In genomic region chr5:125823572-125823971, GRCh38 we compare ENCODE assay signal across 26 cellular contexts.
A peak's percentile ranks its signal among the peaks of the same experiment; 100 is the strongest.
DNase-seq lines count a peak whose midpoint lies in the region; ATAC-seq and TF ChIP-seq lines count a peak whose summit lies in the region.
"Had no signal": no experiment of that assay in that cellular context is flagged by ENCODE, and none has a peak within 500 bp of the region (broad histone marks: within the 10 kb centered on the region; RNA-seq: fewer than 3 reads in every experiment).

No MANE protein-coding gene starts in this region.

- TF ChIP-seq CTCF in PC-3 (conservative IDR thresholded peaks at IDR 0.05; ENCODE audit: low read depth, low read length) (no peak), esophagus muscularis mucosa (IDR thresholded peaks at IDR 0.05) (no peak)

- H3K4me3 Mint-ChIP-seq in activated T-helper 17 cell treated with anti-CD3 and anti-CD28 coated beads, Interleukin-2, amount 50 U/mL, for 72 hours: no peak overlapping the region
- H3K4me3 Mint-ChIP-seq: activated naive CD4-positive, alpha-beta T cell treated with anti-CD3 and anti-CD28 coated beads, Interleukin-2, amount 50 U/mL, for 24 hours; activated T-helper 1 cell treated with anti-CD3 and anti-CD28 coated beads, Interleukin-12 subunit alpha, Interleukin-12 subunit beta, Interleukin-2, Interleukin-4 antibody, amounts not matched to agents 30 ng/mL and 10 ng/mL and 1 ng/mL, durations not matched to agents 14 hours and 24 hours and 36 hours; nephron progenitor cell; stimulated activated effector memory CD8-positive, alpha-beta T cell treated with anti-CD3 and anti-CD28 coated beads, Interleukin-12 subunit alpha, Interleukin-12 subunit beta, amount 100 ng/mL, for 72 hours; T-helper 17 cell had no signal

- H3K4me3 ChIP-seq in PC-3 (ENCODE audit: low read length) (no peak overlapping the region), skeletal muscle cell (ENCODE audit: low read depth, low read length) (no peak overlapping the region), esophagus muscularis mucosa (no peak overlapping the region)
- H3K4me3 ChIP-seq: ascending aorta, left ventricle myocardium inferior, testis, vagina had no signal

- peak; percentile 49 for DNase-seq in H4 (ENCODE audit: low spot score)
- peak; percentile 67 for DNase-seq in PC-3
- DNase-seq in fibroblast of gingiva (ENCODE audit: low read depth): peak; percentile 10
- DNase-seq in skeletal muscle cell (ENCODE audit: low read depth): peak; percentile 32
- no peak for DNase-seq in esophagus muscularis mucosa (ENCODE audit: extremely low spot score)
- no peak for DNase-seq in NCI-H748 (lab: John Stamatoyannopoulos, UW; ENCODE audit: unreplicated experiment)
- DNase-seq: activated CD4-positive, alpha-beta T cell treated with anti-CD3 and anti-CD28 coated beads for 4 hours; CD4-positive, CD25-positive, alpha-beta regulatory T cell; DMS 273 treated with DMSO at 0.1 percent for 48 hours; effector memory CD4-positive, alpha-beta T cell; H7; left ventricle myocardium inferior; NCI-H1105 treated with DMSO at 0.1 percent for 48 hours; NCI-H2107; nephron progenitor cell; stimulated activated CD4-positive, alpha-beta T cell treated with anti-CD3 and anti-CD28 coated beads, Interleukin-2, amount 100 ng/mL, for 24 hours; T-helper 17 cell; testis had no signal

- H3F3A ChIP-seq in PC-3 (ENCODE audit: low read length, unreplicated experiment): no peaks in the 10 kb centered on the region

- intact Hi-C loops in PC-3 (cut with micrococcal nuclease) (no loop called here), esophagus muscularis mucosa (cut with DNase I) (no loop called here)

- no peaks in the 10 kb centered on the region for H3K79me2 ChIP-seq in PC-3 (ENCODE audit: low read length)

- no peak overlapping the region for H3K4me2 ChIP-seq in PC-3 (ENCODE audit: low read length)

- no peaks in the 10 kb centered on the region for H3K36me3 Mint-ChIP-seq in activated T-helper 17 cell treated with anti-CD3 and anti-CD28 coated beads, Interleukin-2, amount 50 U/mL, for 72 hours (ENCODE audit: low read depth)
- H3K36me3 Mint-ChIP-seq: activated naive CD4-positive, alpha-beta T cell treated with anti-CD3 and anti-CD28 coated beads, Interleukin-2, amount 50 U/mL, for 24 hours; CD4-positive, CD25-positive, alpha-beta regulatory T cell; stimulated activated effector memory CD8-positive, alpha-beta T cell treated with anti-CD3 and anti-CD28 coated beads, Interleukin-12 subunit alpha, Interleukin-12 subunit beta, amount 100 ng/mL, for 72 hours had no signal

- no peak overlapping the region for H3K27ac ChIP-seq in PC-3 (ENCODE audit: low read length)
- no peak overlapping the region for H3K27ac ChIP-seq in esophagus muscularis mucosa (replicated peaks in 1 of 4)
- H3K27ac ChIP-seq: ascending aorta, left ventricle myocardium inferior, testis, vagina had no signal

- H3K4me1 ChIP-seq in PC-3 (ENCODE audit: insufficient read depth, low read length) (peaks cover 3% of the 10 kb centered on the region; the same call in 1 of the 2 replicates), esophagus muscularis mucosa (no peaks in the 10 kb centered on the region)
- H3K4me1 ChIP-seq: ascending aorta, left ventricle myocardium inferior, testis, vagina had no signal

- H3K9me3 ChIP-seq in PC-3 (ENCODE audit: low read length): no peaks in the 10 kb centered on the region
- no peaks in the 10 kb centered on the region for H3K9me3 ChIP-seq in esophagus muscularis mucosa
- H3K9me3 ChIP-seq: ascending aorta, left ventricle myocardium inferior, testis, vagina had no signal

- no peaks in the 10 kb centered on the region for H3K27me3 Mint-ChIP-seq in activated T-helper 17 cell treated with anti-CD3 and anti-CD28 coated beads, Interleukin-2, amount 50 U/mL, for 72 hours
- H3K27me3 Mint-ChIP-seq: activated naive CD4-positive, alpha-beta T cell treated with anti-CD3 and anti-CD28 coated beads, Interleukin-2, amount 50 U/mL, for 24 hours; CD4-positive, CD25-positive, alpha-beta regulatory T cell; T-helper 17 cell had no signal

- BruUV-seq in PC-3 (replicated peaks; lab: Mats Ljungman, UMichigan): no TSS peak

- no peak for TF ChIP-seq EP300 in esophagus muscularis mucosa (IDR thresholded peaks at IDR 0.05)

- no peaks in the 10 kb centered on the region for H3K9me2 ChIP-seq in PC-3 (replicated peaks; ENCODE audit: low read length)

- H4K20me1 ChIP-seq in PC-3 (ENCODE audit: low read length): no peaks in the 10 kb centered on the region

- no peaks in the 10 kb centered on the region for H3K27me3 ChIP-seq in PC-3 (ENCODE audit: low read length)
- H3K27me3 ChIP-seq in esophagus muscularis mucosa: no peaks in the 10 kb centered on the region
- H3K27me3 ChIP-seq: ascending aorta, testis, vagina had no signal

- H2AFZ ChIP-seq in PC-3 (ENCODE audit: low read length): no peak overlapping the region

- H3K27ac Mint-ChIP-seq in activated T-helper 17 cell treated with anti-CD3 and anti-CD28 coated beads, Interleukin-2, amount 50 U/mL, for 72 hours: no peak overlapping the region
- H3K27ac Mint-ChIP-seq: activated naive CD4-positive, alpha-beta T cell treated with anti-CD3 and anti-CD28 coated beads, Interleukin-2, amount 50 U/mL, for 24 hours; activated T-helper 1 cell treated with anti-CD3 and anti-CD28 coated beads, Interleukin-12 subunit alpha, Interleukin-12 subunit beta, Interleukin-2, Interleukin-4 antibody, amounts not matched to agents 30 ng/mL and 10 ng/mL and 1 ng/mL, durations not matched to agents 14 hours and 24 hours and 36 hours; CD4-positive, CD25-positive, alpha-beta regulatory T cell; nephron progenitor cell; stimulated activated effector memory CD8-positive, alpha-beta T cell treated with anti-CD3 and anti-CD28 coated beads, Interleukin-12 subunit alpha, Interleukin-12 subunit beta, amount 100 ng/mL, for 72 hours; T-helper 17 cell had no signal

- POLR2A ChIA-PET in PC-3 (lab: Charles Lee; ENCODE audit: unreplicated experiment): no interaction called here

- no peak overlapping the region for H3K9ac ChIP-seq in PC-3 (ENCODE audit: low read length)

- TF ChIP-seq POLR2A in esophagus muscularis mucosa (IDR thresholded peaks at IDR 0.05; ENCODE audit: low read depth): no peak

- H3K4me1 Mint-ChIP-seq in activated T-helper 17 cell treated with anti-CD3 and anti-CD28 coated beads, Interleukin-2, amount 50 U/mL, for 72 hours: no peaks in the 10 kb centered on the region
- H3K4me1 Mint-ChIP-seq: activated naive CD4-positive, alpha-beta T cell treated with anti-CD3 and anti-CD28 coated beads, Interleukin-2, amount 50 U/mL, for 24 hours; CD4-positive, CD25-positive, alpha-beta regulatory T cell; stimulated activated effector memory CD8-positive, alpha-beta T cell treated with anti-CD3 and anti-CD28 coated beads, Interleukin-12 subunit alpha, Interleukin-12 subunit beta, amount 100 ng/mL, for 72 hours; T-helper 17 cell had no signal

- H3K36me3 ChIP-seq in PC-3 (ENCODE audit: low read depth, low read length) (no peaks in the 10 kb centered on the region), esophagus muscularis mucosa (no peaks in the 10 kb centered on the region)
- H3K36me3 ChIP-seq: ascending aorta, left ventricle myocardium inferior, vagina had no signal

- peaks cover 14% of the 10 kb centered on the region for H3K9me3 Mint-ChIP-seq in activated T-helper 17 cell treated with anti-CD3 and anti-CD28 coated beads, Interleukin-2, amount 50 U/mL, for 72 hours
- H3K9me3 Mint-ChIP-seq: nephron progenitor cell had no signal

- WGBS in esophagus muscularis mucosa: 80% methylated on average over 4 of the region's 4 CpGs

- CTCF ChIA-PET in PC-3 (lab: Charles Lee): no interaction called here

- peak; percentile 64 for ATAC-seq in PC-3
- ATAC-seq in activated T-helper 17 cell treated with anti-CD3 and anti-CD28 coated beads, Interleukin-2, amount 50 U/mL, for 72 hours (replicated peaks): no peak
- ATAC-seq: esophagus mucosa; Panc1; stimulated activated effector memory CD8-positive, alpha-beta T cell treated with anti-CD3 and anti-CD28 coated beads, Interleukin-12 subunit alpha, Interleukin-12 subunit beta, amount 100 ng/mL, for 72 hours; T-helper 17 cell had no signal

Comparison
In these comparisons a context has a peak if more than half of its experiments do, and no peak if none do; other contexts are left out.
1. DNase-seq: peak in H4 (single experiment), PC-3 (single experiment), fibroblast of gingiva (single experiment) and skeletal muscle cell (single experiment); none in esophagus muscularis mucosa (single experiment) and NCI-H748 (single experiment).